10 cellular contexts compared by ENCODE assay signal in the genomic region with DNA sequence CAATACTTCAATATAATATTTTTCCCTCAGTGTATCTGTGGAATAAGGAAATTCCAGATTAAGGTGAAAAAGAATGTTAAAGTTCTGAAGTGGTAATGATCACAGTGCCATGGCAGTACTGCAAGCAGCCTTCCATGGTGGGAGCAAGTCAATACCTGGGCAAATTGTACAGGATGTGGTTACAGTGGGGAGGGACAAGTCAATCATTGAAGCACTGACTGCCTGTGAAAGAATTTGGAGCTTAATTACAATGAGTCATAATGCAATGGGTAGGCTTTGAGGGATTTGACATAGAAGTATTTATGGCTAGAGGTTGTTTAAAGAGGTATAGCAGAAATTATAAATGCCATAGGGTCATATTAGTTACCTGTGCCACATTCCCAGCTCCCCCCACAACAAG.
DNase-seq lines count a peak whose midpoint lies in the region; ATAC-seq and TF ChIP-seq lines count a peak whose summit lies in the region.
"Had no signal": no experiment of that assay in that cellular context is flagged by ENCODE, and none has a peak within 500 bp of the region (broad histone marks: within the 10 kb centered on the region; RNA-seq: fewer than 3 reads in every experiment).

No MANE protein-coding gene starts in this region.

- CTCF ChIA-PET in activated CD4-positive, alpha-beta T cell treated with anti-CD3 and anti-CD28 coated beads for 36 hours (lab: Charles Lee) = interaction anchor here (1.0 kb wide), 1 partner anchor 10 kb away, joined by 3 read pairs; no protein-coding TSS in a partner anchor

- no peak overlapping the region for H3K27ac Mint-ChIP-seq in activated CD4-positive, alpha-beta T cell treated with anti-CD3 and anti-CD28 coated beads for 36 hours
- no peak overlapping the region for H3K27ac Mint-ChIP-seq in activated T-helper 17 cell treated with anti-CD3 and anti-CD28 coated beads, Interleukin-2, amount 50 U/mL, for 72 hours
- H3K27ac Mint-ChIP-seq in immature natural killer cell = no peak overlapping the region
- H3K27ac Mint-ChIP-seq: activated naive CD4-positive, alpha-beta T cell treated with anti-CD3 and anti-CD28 coated beads, Interleukin-2, amount 50 U/mL, for 24 hours had no signal

- no peak overlapping the region for H3K4me2 ChIP-seq in GM23248 (ENCODE audit: unreplicated experiment)
- H3K4me2 ChIP-seq: A549 had no signal

- no peak overlapping the region for H3K4me3 Mint-ChIP-seq in activated CD4-positive, alpha-beta T cell treated with anti-CD3 and anti-CD28 coated beads for 36 hours
- no peak overlapping the region for H3K4me3 Mint-ChIP-seq in activated T-helper 17 cell treated with anti-CD3 and anti-CD28 coated beads, Interleukin-2, amount 50 U/mL, for 72 hours
- H3K4me3 Mint-ChIP-seq in immature natural killer cell = no peak overlapping the region
- H3K4me3 Mint-ChIP-seq: activated naive CD4-positive, alpha-beta T cell treated with anti-CD3 and anti-CD28 coated beads, Interleukin-2, amount 50 U/mL, for 24 hours had no signal

- no peaks in the 10 kb centered on the region for H3K36me3 Mint-ChIP-seq in activated CD4-positive, alpha-beta T cell treated with anti-CD3 and anti-CD28 coated beads for 36 hours (ENCODE audit: low read depth)
- H3K36me3 Mint-ChIP-seq in activated T-helper 17 cell treated with anti-CD3 and anti-CD28 coated beads, Interleukin-2, amount 50 U/mL, for 72 hours (ENCODE audit: low read depth) = no peaks in the 10 kb centered on the region
- H3K36me3 Mint-ChIP-seq in immature natural killer cell = no peaks in the 10 kb centered on the region
- H3K36me3 Mint-ChIP-seq: activated naive CD4-positive, alpha-beta T cell treated with anti-CD3 and anti-CD28 coated beads, Interleukin-2, amount 50 U/mL, for 24 hours had no signal

- no peaks in the 10 kb centered on the region for H3K36me3 ChIP-seq in GM23248 (ENCODE audit: low read depth)

- no peak for DNase-seq in activated CD4-positive, alpha-beta T cell treated with anti-CD3 and anti-CD28 coated beads for 36 hours
- no peak for DNase-seq in activated CD4-positive, alpha-beta T cell treated with anti-CD3 and anti-CD28 coated beads, Interleukin-2, amount 50 U/mL, for 4 hours
- DNase-seq in retinal pigment epithelial cell (ENCODE audit: low read depth) (peak; percentile 95), foreskin melanocyte (no peak), GM23248 (no peak), immature natural killer cell (no peak)

- intact Hi-C loops in activated CD4-positive, alpha-beta T cell treated with anti-CD3 and anti-CD28 coated beads for 36 hours (cut with DNase I, micrococcal nuclease) = no loop called here

- no peak overlapping the region for H3K9ac ChIP-seq in GM23248

- no peak overlapping the region for H2AFZ ChIP-seq in GM23248

- H3K27me3 Mint-ChIP-seq in activated CD4-positive, alpha-beta T cell treated with anti-CD3 and anti-CD28 coated beads for 36 hours = no peaks in the 10 kb centered on the region
- no peaks in the 10 kb centered on the region for H3K27me3 Mint-ChIP-seq in activated T-helper 17 cell treated with anti-CD3 and anti-CD28 coated beads, Interleukin-2, amount 50 U/mL, for 72 hours
- peaks cover 0 to 3% (median 0%) of the 10 kb centered on the region in 3 donors for H3K27me3 Mint-ChIP-seq in immature natural killer cell (ENCODE audit: low read depth in 3 of 3)
- H3K27me3 Mint-ChIP-seq: activated naive CD4-positive, alpha-beta T cell treated with anti-CD3 and anti-CD28 coated beads, Interleukin-2, amount 50 U/mL, for 24 hours had no signal

- H3K9me2 ChIP-seq in GM23248 (ENCODE audit: insufficient read depth) = no peaks in the 10 kb centered on the region

- no peaks in the 10 kb centered on the region for H3K9me3 Mint-ChIP-seq in activated CD4-positive, alpha-beta T cell treated with anti-CD3 and anti-CD28 coated beads for 36 hours (ENCODE audit: low read depth)
- H3K9me3 Mint-ChIP-seq in activated T-helper 17 cell treated with anti-CD3 and anti-CD28 coated beads, Interleukin-2, amount 50 U/mL, for 72 hours = no peaks in the 10 kb centered on the region
- H3K9me3 Mint-ChIP-seq in immature natural killer cell = peaks cover 0 to 3% (median 0%) of the 10 kb centered on the region in 6 donors
- H3K9me3 Mint-ChIP-seq: activated naive CD4-positive, alpha-beta T cell treated with anti-CD3 and anti-CD28 coated beads, Interleukin-2, amount 50 U/mL, for 24 hours had no signal

- no peaks in the 10 kb centered on the region for H3K4me1 ChIP-seq in GM23248 (ENCODE audit: insufficient read depth)
- H3K4me1 ChIP-seq: A549 had no signal

- H3F3A ChIP-seq in GM23248 (ENCODE audit: insufficient read depth) = no peaks in the 10 kb centered on the region

- H3K4me3 ChIP-seq in retinal pigment epithelial cell (ENCODE audit: low read length) = no peak overlapping the region
- no peak overlapping the region for H3K4me3 ChIP-seq in GM23248
- H3K4me3 ChIP-seq: A549 had no signal

- H3K9me3 ChIP-seq in GM23248 (ENCODE audit: low read depth) = no peaks in the 10 kb centered on the region
- H3K9me3 ChIP-seq: A549 had no signal

- in situ Hi-C loops in GM23248 (cut with MboI) = no loop called here

- TF ChIP-seq CTCF in retinal pigment epithelial cell (conservative IDR thresholded peaks at IDR 0.05; ENCODE audit: low read depth, low read length) = no peak

- H3K4me1 Mint-ChIP-seq in activated CD4-positive, alpha-beta T cell treated with anti-CD3 and anti-CD28 coated beads for 36 hours = peaks cover 7% of the 10 kb centered on the region
- peaks cover 4% of the 10 kb centered on the region for H3K4me1 Mint-ChIP-seq in activated T-helper 17 cell treated with anti-CD3 and anti-CD28 coated beads, Interleukin-2, amount 50 U/mL, for 72 hours
- no peaks in the 10 kb centered on the region for H3K4me1 Mint-ChIP-seq in immature natural killer cell

- no peaks in the 10 kb centered on the region for H3K27me3 ChIP-seq in GM23248 (replicated peaks; ENCODE audit: insufficient read depth)

- H3K27ac ChIP-seq in GM23248 = no peak overlapping the region
- H3K27ac ChIP-seq: A549 had no signal

- POLR2A ChIA-PET in activated CD4-positive, alpha-beta T cell treated with anti-CD3 and anti-CD28 coated beads for 36 hours (lab: Charles Lee) = no interaction called here

- H3K79me2 ChIP-seq in GM23248 (ENCODE audit: insufficient read depth) = no peaks in the 10 kb centered on the region

- H4K20me1 ChIP-seq in GM23248 (ENCODE audit: insufficient read depth) = no peaks in the 10 kb centered on the region

- peak; percentile 57 for ATAC-seq in activated CD4-positive, alpha-beta T cell treated with anti-CD3 and anti-CD28 coated beads for 36 hours
- ATAC-seq in HG03159 (IDR thresholded peaks at IDR 0.05; ENCODE audit: unreplicated experiment) = peak; percentile 69
- ATAC-seq in activated T-helper 17 cell treated with anti-CD3 and anti-CD28 coated beads, Interleukin-2, amount 50 U/mL, for 72 hours (replicated peaks) = peak; percentile 38
- ATAC-seq: A549 had no signal
